In genomic region chr4:124085561-124086180, GRCh38 we compare ENCODE assay signal across 21 cellular contexts.
DNase-seq lines count a peak whose midpoint lies in the region; ATAC-seq and TF ChIP-seq lines count a peak whose summit lies in the region.
"Had no signal": no experiment of that assay in that cellular context is flagged by ENCODE, and none has a peak within 500 bp of the region (broad histone marks: within the 10 kb centered on the region; RNA-seq: fewer than 3 reads in every experiment).

No MANE protein-coding gene starts in this region.

- 66% methylated on average over 3 of the region's 3 CpGs for WGBS in heart right ventricle, 2 donors

- H3K27me3 ChIP-seq in left ventricle myocardium inferior (ENCODE audit: low read depth): no peaks in the 10 kb centered on the region
- H3K27me3 ChIP-seq in heart right ventricle: no peaks in the 10 kb centered on the region
- no peaks in the 10 kb centered on the region for H3K27me3 ChIP-seq in H7 (ENCODE audit: control insufficient read depth, insufficient read depth, low read length)
- H3K27me3 ChIP-seq: BLaER1 had no signal

- no peak overlapping the region for H3K27ac Mint-ChIP-seq in stimulated activated naive B cell treated with anti-CD40 and anti-IgM and Interleukin-4, amounts not matched to agents 10 μg/mL and 1 μg/mL and 100 μg/mL, for 72 hours
- H3K27ac Mint-ChIP-seq: CD8-positive, alpha-beta T cell had no signal

- H3K27me3 Mint-ChIP-seq in stimulated activated naive B cell treated with anti-CD40 and anti-IgM and Interleukin-4, amounts not matched to agents 10 μg/mL and 1 μg/mL and 100 μg/mL, for 72 hours: no peaks in the 10 kb centered on the region

- TF ChIP-seq CTCF in left ventricle myocardium inferior (IDR thresholded peaks at IDR 0.05; ENCODE audit: borderline replicate concordance) (no peak), heart right ventricle (IDR thresholded peaks at IDR 0.05) (no peak), fibroblast of pulmonary artery (IDR thresholded peaks at IDR 0.05; ENCODE audit: low read length, missing control alignments) (no peak)

- intact Hi-C loops in left ventricle myocardium inferior (cut with micrococcal nuclease) (no loop called here), heart right ventricle (cut with DNase I) (no loop called here)

- no peaks in the 10 kb centered on the region for H3K9me3 Mint-ChIP-seq in stimulated activated naive B cell treated with anti-CD40 and anti-IgM and Interleukin-4, amounts not matched to agents 10 μg/mL and 1 μg/mL and 100 μg/mL, for 72 hours

- H3K4me3 Mint-ChIP-seq in stimulated activated naive B cell treated with anti-CD40 and anti-IgM and Interleukin-4, amounts not matched to agents 10 μg/mL and 1 μg/mL and 100 μg/mL, for 72 hours: no peak overlapping the region
- H3K4me3 Mint-ChIP-seq: CD8-positive, alpha-beta T cell had no signal

- H3K4me3 ChIP-seq in left ventricle myocardium inferior: no peak overlapping the region
- no peak overlapping the region for H3K4me3 ChIP-seq in heart right ventricle
- no peak overlapping the region for H3K4me3 ChIP-seq in fibroblast of pulmonary artery (replicated peaks; ENCODE audit: low read depth, low read length)
- no peak overlapping the region for H3K4me3 ChIP-seq in H7 (ENCODE audit: insufficient read depth, low read depth, low read length)
- H3K4me3 ChIP-seq: BLaER1 had no signal

- peak overlapping the region; percentile 9 for H3K27ac ChIP-seq in left ventricle myocardium inferior (replicated peaks)
- H3K27ac ChIP-seq in heart right ventricle: peak overlapping the region in 2 of 10 donors; percentile 1 to 17
- H3K27ac ChIP-seq: BLaER1 had no signal

- no peak for DNase-seq in left ventricle myocardium inferior
- no peak for DNase-seq in heart right ventricle
- DNase-seq in amniotic epithelial cell (ENCODE audit: low read depth): peak; percentile 100
- peak; percentile 65 for DNase-seq in fibroblast of pulmonary artery (ENCODE audit: low read depth)
- DNase-seq in NCI-H2029 (lab: John Stamatoyannopoulos, UW): no peak
- no peak for DNase-seq in H7
- DNase-seq in stimulated activated naive B cell treated with anti-CD40 and anti-IgM and Interleukin-4, amounts not matched to agents 10 μg/mL and 1 μg/mL and 100 μg/mL, for 72 hours: no peak
- DNase-seq: 8988T; CD8-positive, alpha-beta T cell; GDM1; GOT3; NCI-H1092; NCI-H1694; NCI-H2107; NCI-H2227 treated with DMSO at 0.1 percent for 48 hours; NK-92 treated with Interleukin-12 subunit alpha and Interleukin-12 subunit beta, amount 100 ng/mL, for 24 hours; RPMI8226; SIG-M5 had no signal

- H3K4me1 ChIP-seq in left ventricle myocardium inferior: no peaks in the 10 kb centered on the region
- H3K4me1 ChIP-seq in heart right ventricle: peaks cover 0 to 6% (median 0%) of the 10 kb centered on the region in 9 donors
- H3K4me1 ChIP-seq: BLaER1 had no signal

- H3K36me3 ChIP-seq in left ventricle myocardium inferior: no peaks in the 10 kb centered on the region
- H3K36me3 ChIP-seq in heart right ventricle: no peaks in the 10 kb centered on the region
- H3K36me3 ChIP-seq in H7 (replicated peaks; ENCODE audit: control insufficient read depth, insufficient read depth, low read length): no peaks in the 10 kb centered on the region
- H3K36me3 ChIP-seq: BLaER1 had no signal

- H3K9me3 ChIP-seq in left ventricle myocardium inferior (replicated peaks) (peaks cover 16% of the 10 kb centered on the region), heart right ventricle (peaks cover 0 to 10% (median 5%) of the 10 kb centered on the region in 11 donors)
- H3K9me3 ChIP-seq: BLaER1 had no signal

- no peaks in the 10 kb centered on the region for H3K36me3 Mint-ChIP-seq in stimulated activated naive B cell treated with anti-CD40 and anti-IgM and Interleukin-4, amounts not matched to agents 10 μg/mL and 1 μg/mL and 100 μg/mL, for 72 hours
- H3K36me3 Mint-ChIP-seq: CD8-positive, alpha-beta T cell had no signal

- H3K4me1 Mint-ChIP-seq in stimulated activated naive B cell treated with anti-CD40 and anti-IgM and Interleukin-4, amounts not matched to agents 10 μg/mL and 1 μg/mL and 100 μg/mL, for 72 hours: no peaks in the 10 kb centered on the region

- ATAC-seq in heart right ventricle (no peak), HG03135 (IDR thresholded peaks at IDR 0.05; ENCODE audit: unreplicated experiment) (no peak)
- no peak for ATAC-seq in stimulated activated naive B cell treated with anti-CD40 and anti-IgM and Interleukin-4, amounts not matched to agents 10 μg/mL and 1 μg/mL and 100 μg/mL, for 72 hours (replicated peaks)
- ATAC-seq: CD8-positive, alpha-beta T cell; HepG2 had no signal

Comparison
In these comparisons a context has a peak if more than half of its experiments do, and no peak if none do; other contexts are left out.
1. DNase-seq: peak in amniotic epithelial cell (single experiment) and fibroblast of pulmonary artery (single experiment); none in left ventricle myocardium inferior (single experiment), heart right ventricle (0 of 2), NCI-H2029 (single experiment), H7 (single experiment) and stimulated activated naive B cell treated with anti-CD40 and anti-IgM and Interleukin-4, amounts not matched to agents 10 μg/mL and 1 μg/mL and 100 μg/mL, for 72 hours (single experiment).